In genomic region chr13:110713981-110714797, GRCh38 we compare ENCODE assay signal across 8 cellular contexts. TPM values are rescaled to one million over a fixed set of nuclear protein-coding genes. Genes with fewer than 3 reads are reported as not detected.
DNase-seq lines count a peak whose midpoint lies in the region; ATAC-seq, FAIRE-seq and TF ChIP-seq lines count a peak whose summit lies in the region.

No MANE protein-coding gene starts in this region.

- H3K27me3 ChIP-seq in esophagus squamous epithelium: no peaks in the 10 kb centered on the region

- peaks cover 29% of the 10 kb centered on the region for H3K4me1 Mint-ChIP-seq in activated T-cell treated with anti-CD3 and anti-CD28 coated beads, Interleukin-2, amount 50 U/mL, for 4 hours (ENCODE audit: low read depth)
- peaks cover 37 to 47% of the 10 kb centered on the region in 2 donors for H3K4me1 Mint-ChIP-seq in natural killer cell

- peak; percentile 78 for FAIRE-seq in GM12892 (lab: Jason Lieb, UNC)

- no peak for ATAC-seq in activated T-cell treated with anti-CD3 and anti-CD28 coated beads, Interleukin-2, amount 50 U/mL, for 4 hours
- no peak for ATAC-seq in natural killer cell
- ATAC-seq in HG03095 (IDR thresholded peaks at IDR 0.05; ENCODE audit: unreplicated experiment): no peak
- ATAC-seq in GM21717 (IDR thresholded peaks at IDR 0.05; ENCODE audit: unreplicated experiment): no peak

- peak overlapping the region; percentile 98 for H3K4me3 Mint-ChIP-seq in activated T-cell treated with anti-CD3 and anti-CD28 coated beads, Interleukin-2, amount 50 U/mL, for 4 hours
- H3K4me3 Mint-ChIP-seq in natural killer cell: peak overlapping the region; percentile 97

- no peaks in the 10 kb centered on the region for H3K36me3 Mint-ChIP-seq in activated T-cell treated with anti-CD3 and anti-CD28 coated beads, Interleukin-2, amount 50 U/mL, for 4 hours (ENCODE audit: insufficient read depth)
- H3K36me3 Mint-ChIP-seq in natural killer cell: no peaks in the 10 kb centered on the region

- no peaks in the 10 kb centered on the region for H3K27me3 Mint-ChIP-seq in activated T-cell treated with anti-CD3 and anti-CD28 coated beads, Interleukin-2, amount 50 U/mL, for 4 hours (ENCODE audit: low read depth)
- no peaks in the 10 kb centered on the region for H3K27me3 Mint-ChIP-seq in natural killer cell (ENCODE audit: low read depth in 2 of 2)

- H3K4me3 ChIP-seq in esophagus squamous epithelium: peak overlapping the region; percentile 76 to 99 (median 95)

- intact Hi-C loops in esophagus squamous epithelium (cut with DNase I): loop anchor here (10.0 kb wide), 1 partner anchor 99 kb away; the partner anchor contains the start of gene NAXD
- intact Hi-C loops in natural killer cell (cut with micrococcal nuclease): no loop called here

- H3K36me3 ChIP-seq in esophagus squamous epithelium: peaks cover 0 to 3% (median 0%) of the 10 kb centered on the region in 3 donors

- WGBS in esophagus squamous epithelium, 2 donors: 0% methylated on average over 4 to 21 of the region's 86 CpGs

- H3K27ac ChIP-seq in esophagus squamous epithelium: peak overlapping the region; percentile 99 to 100 (median 99)

- no peaks in the 10 kb centered on the region for H3K9me3 ChIP-seq in esophagus squamous epithelium

- H3K27ac Mint-ChIP-seq in natural killer cell: peak overlapping the region; percentile 86 to 97

- TF ChIP-seq CTCF in esophagus squamous epithelium (IDR thresholded peaks at IDR 0.05) (peak in 2 of 6 experiments; percentile 4 to 8), natural killer cell (IDR thresholded peaks at IDR 0.05) (no peak)

- H3K9me3 Mint-ChIP-seq in activated T-cell treated with anti-CD3 and anti-CD28 coated beads, Interleukin-2, amount 50 U/mL, for 4 hours: no peaks in the 10 kb centered on the region
- H3K9me3 Mint-ChIP-seq in natural killer cell: no peaks in the 10 kb centered on the region

- no peak for TF ChIP-seq POLR2A in GM12892 (IDR thresholded peaks at IDR 0.05; ENCODE audit: low read depth, low read length)
- TF ChIP-seq POLR2A in esophagus squamous epithelium (IDR thresholded peaks at IDR 0.05): no peak

- H3K4me1 ChIP-seq in esophagus squamous epithelium: peaks cover 0 to 35% (median 26%) of the 10 kb centered on the region in 3 donors

- DNase-seq in GM12892 (ENCODE audit: insufficient read length) (peak; percentile 29), NCI-H774 (lab: John Stamatoyannopoulos, UW) (peak; percentile 76), esophagus squamous epithelium (lab: John Stamatoyannopoulos, UW) (no peak), natural killer cell (peak; percentile 53)
- DNase-seq in activated T-cell treated with anti-CD3 and anti-CD28 coated beads, Interleukin-2, amount 50 U/mL, for 4 hours: peak; percentile 62
- peak; percentile 67 to 82 (median 73) for DNase-seq in stimulated activated naive CD4-positive, alpha-beta T cell (lab: John Stamatoyannopoulos, UW)

RNA-seq across cellular contexts. Expression of gene ING1, which starts 0.7 kb away (rescaled TPM):
- polyA plus RNA-seq in GM12892 (2012; ENCODE audit: missing spikeins): 14.6 TPM
- 10 to 100 TPM; 16.9 to 17.7 (median 17.5) TPM for total RNA-seq in activated T-cell treated with anti-CD3 and anti-CD28 coated beads, Interleukin-2, amount 50 U/mL, for 4 hours
- total RNA-seq in esophagus squamous epithelium (10 to 100 TPM in 2 of 4 donors, 1 to 10 TPM in 2; 6.3 to 15.4 (median 8.7) TPM), natural killer cell (10 to 100 TPM; 12.6 to 22.5 (median 15.5) TPM)

RNA-seq across cellular contexts. Expression of gene CARS2, which starts 8.3 kb away (rescaled TPM):
- polyA plus RNA-seq in GM12892 (2012; ENCODE audit: missing spikeins): 77.9 TPM
- total RNA-seq in activated T-cell treated with anti-CD3 and anti-CD28 coated beads, Interleukin-2, amount 50 U/mL, for 4 hours: 10 to 100 TPM; 72.6 to 97.4 (median 80.3) TPM
- total RNA-seq in esophagus squamous epithelium: 10 to 100 TPM; 24.9 to 54.9 (median 33.5) TPM
- total RNA-seq in natural killer cell: 10 to 100 TPM; 65.3 to 77.3 (median 73.0) TPM
